ENCODE assay signal across 29 cellular contexts in genomic region chr19:53704011-53704410, GRCh38.
"Had no signal": no experiment of that assay in that cellular context is flagged by ENCODE, and none has a peak within 500 bp of the region (broad histone marks: within the 10 kb centered on the region; RNA-seq: fewer than 3 reads in every experiment).

No MANE protein-coding gene starts in this region.

- H3K4me3 Mint-ChIP-seq: stimulated activated effector memory CD8-positive, alpha-beta T cell treated with anti-CD3 and anti-CD28 coated beads, Interleukin-12 subunit alpha, Interleukin-12 subunit beta, amount 100 ng/mL, for 72 hours; stimulated activated memory B cell treated with anti-CD40 and anti-IgM and Interleukin-4, amounts not matched to agents 10 μg/mL and 1 μg/mL and 100 μg/mL, for 72 hours; stimulated activated naive B cell treated with anti-CD40 and anti-IgM and Interleukin-4, amounts not matched to agents 10 μg/mL and 1 μg/mL and 100 μg/mL, for 72 hours; stimulated activated naive CD8-positive, alpha-beta T cell treated with anti-CD3 and anti-CD28 coated beads, Interleukin-15, amount 100 ng/mL, for 72 hours; stimulated activated naive CD8-positive, alpha-beta T cell treated with anti-CD3 and anti-CD28 coated beads, Interleukin-15, Interleukin-2, amounts not matched to agents 100 ng/mL and 50 ng/mL, for 24 hours; type B pancreatic cell had no signal

- H3K36me3 ChIP-seq: stomach, suprapubic skin, thoracic aorta, thyroid gland, tibial artery, tibial nerve, transverse colon, upper lobe of left lung, upper lobe of right lung, uterus, vagina had no signal

- H3K4me1 ChIP-seq: stomach, suprapubic skin, testis, thyroid gland, tibial artery, tibial nerve, transverse colon, upper lobe of left lung, upper lobe of right lung, uterus, vagina had no signal

- H3K36me3 Mint-ChIP-seq: stimulated activated effector memory CD8-positive, alpha-beta T cell treated with anti-CD3 and anti-CD28 coated beads, Interleukin-12 subunit alpha, Interleukin-12 subunit beta, amount 100 ng/mL, for 72 hours; stimulated activated memory B cell treated with anti-CD40 and anti-IgM and Interleukin-4, amounts not matched to agents 10 μg/mL and 1 μg/mL and 100 μg/mL, for 72 hours; stimulated activated naive B cell treated with anti-CD40 and anti-IgM and Interleukin-4, amounts not matched to agents 10 μg/mL and 1 μg/mL and 100 μg/mL, for 72 hours; type B pancreatic cell had no signal

- FAIRE-seq: urothelium cell line had no signal

- H3K27ac Mint-ChIP-seq: stimulated activated effector memory CD8-positive, alpha-beta T cell treated with anti-CD3 and anti-CD28 coated beads, Interleukin-12 subunit alpha, Interleukin-12 subunit beta, amount 100 ng/mL, for 72 hours; stimulated activated memory B cell treated with anti-CD40 and anti-IgM and Interleukin-4, amounts not matched to agents 10 μg/mL and 1 μg/mL and 100 μg/mL, for 72 hours; stimulated activated naive B cell treated with anti-CD40 and anti-IgM and Interleukin-4, amounts not matched to agents 10 μg/mL and 1 μg/mL and 100 μg/mL, for 72 hours; stimulated activated naive CD8-positive, alpha-beta T cell treated with anti-CD3 and anti-CD28 coated beads, Interleukin-15, amount 100 ng/mL, for 72 hours; stimulated activated naive CD8-positive, alpha-beta T cell treated with anti-CD3 and anti-CD28 coated beads, Interleukin-15, Interleukin-2, amounts not matched to agents 100 ng/mL and 50 ng/mL, for 24 hours; type B pancreatic cell had no signal

- H3K9me3 ChIP-seq: suprapubic skin, testis, thoracic aorta, thyroid gland, tibial artery, tibial nerve, transverse colon, upper lobe of left lung, upper lobe of right lung, uterus, vagina had no signal

- H3K9me3 Mint-ChIP-seq: stimulated activated effector memory CD8-positive, alpha-beta T cell treated with anti-CD3 and anti-CD28 coated beads, Interleukin-12 subunit alpha, Interleukin-12 subunit beta, amount 100 ng/mL, for 72 hours; stimulated activated naive B cell treated with anti-CD40 and anti-IgM and Interleukin-4, amounts not matched to agents 10 μg/mL and 1 μg/mL and 100 μg/mL, for 72 hours; stimulated activated naive CD8-positive, alpha-beta T cell treated with anti-CD3 and anti-CD28 coated beads, Interleukin-15, Interleukin-2, amounts not matched to agents 100 ng/mL and 50 ng/mL, for 24 hours; type B pancreatic cell had no signal

- H3K27ac ChIP-seq: stomach, suprapubic skin, testis, thoracic aorta, thyroid gland, tibial artery, tibial nerve, transverse colon, upper lobe of left lung, upper lobe of right lung, uterus, vagina had no signal

- H3K27me3 Mint-ChIP-seq: stimulated activated memory B cell treated with anti-CD40 and anti-IgM and Interleukin-4, amounts not matched to agents 10 μg/mL and 1 μg/mL and 100 μg/mL, for 72 hours; stimulated activated naive B cell treated with anti-CD40 and anti-IgM and Interleukin-4, amounts not matched to agents 10 μg/mL and 1 μg/mL and 100 μg/mL, for 72 hours; stimulated activated naive CD8-positive, alpha-beta T cell treated with anti-CD3 and anti-CD28 coated beads, Interleukin-15, amount 100 ng/mL, for 72 hours; stimulated activated naive CD8-positive, alpha-beta T cell treated with anti-CD3 and anti-CD28 coated beads, Interleukin-15, Interleukin-2, amounts not matched to agents 100 ng/mL and 50 ng/mL, for 24 hours had no signal

- H3K4me3 ChIP-seq: stomach, suprapubic skin, testis, thoracic aorta, thyroid gland, tibial artery, tibial nerve, transverse colon, upper lobe of left lung, upper lobe of right lung, uterus, vagina had no signal

- H3K27me3 ChIP-seq: stomach, suprapubic skin, testis, thyroid gland, tibial artery, tibial nerve, transverse colon, upper lobe of left lung, upper lobe of right lung, uterus, vagina had no signal

- H3K4me1 Mint-ChIP-seq: stimulated activated effector memory CD8-positive, alpha-beta T cell treated with anti-CD3 and anti-CD28 coated beads, Interleukin-12 subunit alpha, Interleukin-12 subunit beta, amount 100 ng/mL, for 72 hours; stimulated activated memory B cell treated with anti-CD40 and anti-IgM and Interleukin-4, amounts not matched to agents 10 μg/mL and 1 μg/mL and 100 μg/mL, for 72 hours; stimulated activated naive B cell treated with anti-CD40 and anti-IgM and Interleukin-4, amounts not matched to agents 10 μg/mL and 1 μg/mL and 100 μg/mL, for 72 hours; stimulated activated naive CD8-positive, alpha-beta T cell treated with anti-CD3 and anti-CD28 coated beads, Interleukin-15, amount 100 ng/mL, for 72 hours had no signal

- ATAC-seq: stimulated activated effector memory CD8-positive, alpha-beta T cell treated with anti-CD3 and anti-CD28 coated beads, Interleukin-12 subunit alpha, Interleukin-12 subunit beta, amount 100 ng/mL, for 72 hours; stimulated activated memory B cell treated with anti-CD40 and anti-IgM and Interleukin-4, amounts not matched to agents 10 μg/mL and 1 μg/mL and 100 μg/mL, for 72 hours; stimulated activated naive B cell treated with anti-CD40 and anti-IgM and Interleukin-4, amounts not matched to agents 10 μg/mL and 1 μg/mL and 100 μg/mL, for 72 hours; stimulated activated naive CD8-positive, alpha-beta T cell treated with anti-CD3 and anti-CD28 coated beads, Interleukin-15, amount 100 ng/mL, for 72 hours; stimulated activated naive CD8-positive, alpha-beta T cell treated with anti-CD3 and anti-CD28 coated beads, Interleukin-15, Interleukin-2, amounts not matched to agents 100 U/mL and 50 U/mL, for 24 hours; upper lobe of right lung had no signal

- DNase-seq: stimulated activated CD4-positive, alpha-beta T cell treated with anti-CD3 and anti-CD28 coated beads, Interleukin-2, amount 100 ng/mL, for 48 hours; stimulated activated CD4-positive, alpha-beta T cell treated with anti-CD3 and anti-CD28 coated beads, Interleukin-4, amount 100 ng/mL, for 1 hour; stimulated activated CD4-positive, alpha-beta T cell treated with anti-CD3 and anti-CD28 coated beads, Interleukin-4, amount 100 ng/mL, for 24 hours; stimulated activated CD4-positive, alpha-beta T cell treated with anti-CD3 and anti-CD28 coated beads, Interleukin-4, amount 100 ng/mL, for 4 hours; stimulated activated CD8-positive, alpha-beta memory T cell treated with anti-CD3 and anti-CD28 coated beads, Interleukin-4, amount 100 ng/mL, for 48 hours; stimulated activated naive B cell treated with anti-CD40 and anti-IgM and Interleukin-4, amounts not matched to agents 10 μg/mL and 1 μg/mL and 100 μg/mL, for 72 hours; stimulated activated naive CD4-positive, alpha-beta T cell; stimulated activated naive CD4-positive, alpha-beta T cell treated with Interleukin-2 at 50 U/mL for 16 hours; stimulated activated naive CD8-positive, alpha-beta T cell treated with anti-CD3 and anti-CD28 coated beads, Interleukin-15, amount 100 ng/mL, for 72 hours; stimulated activated naive CD8-positive, alpha-beta T cell treated with anti-CD3 and anti-CD28 coated beads, Interleukin-15, Interleukin-2, amounts not matched to agents 100 U/mL and 50 U/mL, for 24 hours; stomach; substantia nigra; testis; thyroid gland; tibial artery; transverse colon; trophoblast cell; upper lobe of left lung; upper lobe of right lung; uterus had no signal
